ENCODE assay signal across 2 cellular contexts in genomic region chr7:43782768-43783555, GRCh38.
TF ChIP-seq lines count a peak whose summit lies in the region.

No MANE protein-coding gene starts in this region.

TF ChIP-seq in SK-N-SH, 30 proteins besides CTCF, POLR2A, EP300 and RAD21 (continued from another document):
- TF ChIP-seq MXI1 (IDR thresholded peaks at IDR 0.05; ENCODE audit: low read depth, low read length) (no peak), NFIC (IDR thresholded peaks at IDR 0.05; ENCODE audit: borderline replicate concordance) (no peak), JUND (IDR thresholded peaks at IDR 0.05) (no peak), RXRA (IDR thresholded peaks at IDR 0.05; ENCODE audit: borderline replicate concordance, low read depth) (no peak), MEF2A (IDR thresholded peaks at IDR 0.05; ENCODE audit: borderline replicate concordance, low read depth) (no peak)
- TF ChIP-seq, protein P1, sequence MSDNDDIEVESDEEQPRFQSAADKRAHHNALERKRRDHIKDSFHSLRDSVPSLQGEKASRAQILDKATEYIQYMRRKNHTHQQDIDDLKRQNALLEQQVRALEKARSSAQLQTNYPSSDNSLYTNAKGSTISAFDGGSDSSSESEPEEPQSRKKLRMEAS (IDR thresholded peaks at IDR 0.05; ENCODE audit: low read depth), result no peak
TF ChIP-seq in SK-N-SH: peak in this region for 0.

TF ChIP-seq in SK-N-SH treated with all-trans-retinoic acid at 6 μM for 48 hours, 23 proteins besides CTCF, POLR2A, EP300 and RAD21:
- TF ChIP-seq, protein P2, sequence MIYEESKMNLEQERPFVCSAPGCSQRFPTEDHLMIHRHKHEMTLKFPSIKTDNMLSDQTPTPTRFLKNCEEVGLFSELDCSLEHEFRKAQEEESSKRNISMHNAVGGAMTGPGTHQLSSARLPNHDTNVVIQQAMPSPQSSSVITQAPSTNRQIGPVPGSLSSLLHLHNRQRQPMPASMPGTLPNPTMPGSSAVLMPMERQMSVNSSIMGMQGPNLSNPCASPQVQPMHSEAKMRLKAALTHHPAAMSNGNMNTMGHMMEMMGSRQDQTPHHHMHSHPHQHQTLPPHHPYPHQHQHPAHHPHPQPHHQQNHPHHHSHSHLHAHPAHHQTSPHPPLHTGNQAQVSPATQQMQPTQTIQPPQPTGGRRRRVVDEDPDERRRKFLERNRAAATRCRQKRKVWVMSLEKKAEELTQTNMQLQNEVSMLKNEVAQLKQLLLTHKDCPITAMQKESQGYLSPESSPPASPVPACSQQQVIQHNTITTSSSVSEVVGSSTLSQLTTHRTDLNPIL (CRISPR knock-in tag; IDR thresholded peaks at IDR 0.05; ENCODE audit: low read depth), result no peak
- TF ChIP-seq ZC3H10 (CRISPR knock-in tag; IDR thresholded peaks at IDR 0.05) (no peak), PATZ1 (CRISPR knock-in tag; IDR thresholded peaks at IDR 0.05; ENCODE audit: borderline replicate concordance) (no peak), PPARA (CRISPR knock-in tag; IDR thresholded peaks at IDR 0.05; ENCODE audit: borderline replicate concordance) (no peak), ZFP30 (CRISPR knock-in tag; IDR thresholded peaks at IDR 0.05) (no peak), RARB (CRISPR knock-in tag; IDR thresholded peaks at IDR 0.05) (no peak), TCF4 (CRISPR knock-in tag; IDR thresholded peaks at IDR 0.05; ENCODE audit: borderline replicate concordance) (no peak), GLIS3 (CRISPR knock-in tag; IDR thresholded peaks at IDR 0.05) (no peak), SNAI2 (CRISPR knock-in tag; IDR thresholded peaks at IDR 0.05) (no peak), ZNF70 (CRISPR knock-in tag; IDR thresholded peaks at IDR 0.05) (no peak), ZFP3 (CRISPR knock-in tag; IDR thresholded peaks at IDR 0.05) (no peak), TOX (CRISPR knock-in tag; IDR thresholded peaks at IDR 0.05; ENCODE audit: borderline replicate concordance) (no peak)
- TF ChIP-seq, protein P3, sequence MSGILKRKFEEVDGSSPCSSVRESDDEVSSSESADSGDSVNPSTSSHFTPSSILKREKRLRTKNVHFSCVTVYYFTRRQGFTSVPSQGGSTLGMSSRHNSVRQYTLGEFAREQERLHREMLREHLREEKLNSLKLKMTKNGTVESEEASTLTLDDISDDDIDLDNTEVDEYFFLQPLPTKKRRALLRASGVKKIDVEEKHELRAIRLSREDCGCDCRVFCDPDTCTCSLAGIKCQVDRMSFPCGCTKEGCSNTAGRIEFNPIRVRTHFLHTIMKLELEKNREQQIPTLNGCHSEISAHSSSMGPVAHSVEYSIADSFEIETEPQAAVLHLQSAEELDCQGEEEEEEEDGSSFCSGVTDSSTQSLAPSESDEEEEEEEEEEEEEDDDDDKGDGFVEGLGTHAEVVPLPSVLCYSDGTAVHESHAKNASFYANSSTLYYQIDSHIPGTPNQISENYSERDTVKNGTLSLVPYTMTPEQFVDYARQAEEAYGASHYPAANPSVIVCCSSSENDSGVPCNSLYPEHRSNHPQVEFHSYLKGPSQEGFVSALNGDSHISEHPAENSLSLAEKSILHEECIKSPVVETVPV (CRISPR knock-in tag; IDR thresholded peaks at IDR 0.05), result no peak
